Comparison of ENCODE assay signal across 26 cellular contexts in genomic region chr2:156834431-156834830, GRCh38.
"Had no signal": no experiment of that assay in that cellular context is flagged by ENCODE, and none has a peak within 500 bp of the region (broad histone marks: within the 10 kb centered on the region; RNA-seq: fewer than 3 reads in every experiment).

No MANE protein-coding gene starts in this region.

- H3K9me3 ChIP-seq: stomach, testis, thoracic aorta, thyroid gland, tibial artery, tibial nerve, upper lobe of left lung, upper lobe of right lung, uterus, vagina had no signal

- H3K36me3 ChIP-seq: stomach, suprapubic skin, thoracic aorta, thyroid gland, tibial artery, tibial nerve, transverse colon, upper lobe of left lung, upper lobe of right lung, uterus, vagina had no signal

- H3K4me3 ChIP-seq: stomach, suprapubic skin, testis, thoracic aorta, thyroid gland, tibial artery, tibial nerve, transverse colon, upper lobe of left lung, upper lobe of right lung, uterus, vagina had no signal

- DNase-seq: stimulated activated CD4-positive, alpha-beta T cell treated with anti-CD3 and anti-CD28 coated beads, Interleukin-2, amount 100 ng/mL, for 48 hours; stimulated activated CD4-positive, alpha-beta T cell treated with anti-CD3 and anti-CD28 coated beads, Interleukin-4, amount 100 ng/mL, for 1 hour; stimulated activated CD4-positive, alpha-beta T cell treated with anti-CD3 and anti-CD28 coated beads, Interleukin-4, amount 100 ng/mL, for 24 hours; stimulated activated CD4-positive, alpha-beta T cell treated with anti-CD3 and anti-CD28 coated beads, Interleukin-4, amount 100 ng/mL, for 4 hours; stimulated activated CD8-positive, alpha-beta memory T cell treated with anti-CD3 and anti-CD28 coated beads, Interleukin-4, amount 100 ng/mL, for 48 hours; stimulated activated naive B cell treated with anti-CD40 and anti-IgM and Interleukin-4, amounts not matched to agents 10 μg/mL and 1 μg/mL and 100 μg/mL, for 72 hours; stimulated activated naive CD4-positive, alpha-beta T cell; stimulated activated naive CD4-positive, alpha-beta T cell treated with Interleukin-2 at 50 U/mL for 16 hours; stimulated activated naive CD8-positive, alpha-beta T cell treated with anti-CD3 and anti-CD28 coated beads, Interleukin-15, amount 100 ng/mL, for 72 hours; stimulated activated naive CD8-positive, alpha-beta T cell treated with anti-CD3 and anti-CD28 coated beads, Interleukin-15, Interleukin-2, amounts not matched to agents 100 U/mL and 50 U/mL, for 24 hours; stomach; substantia nigra; testis; thyroid gland; tibial artery; transverse colon; trophoblast cell; upper lobe of left lung; upper lobe of right lung; uterus had no signal

- ATAC-seq: stimulated activated effector memory CD8-positive, alpha-beta T cell treated with anti-CD3 and anti-CD28 coated beads, Interleukin-12 subunit alpha, Interleukin-12 subunit beta, amount 100 ng/mL, for 72 hours; stimulated activated memory B cell treated with anti-CD40 and anti-IgM and Interleukin-4, amounts not matched to agents 10 μg/mL and 1 μg/mL and 100 μg/mL, for 72 hours; stimulated activated naive B cell treated with anti-CD40 and anti-IgM and Interleukin-4, amounts not matched to agents 10 μg/mL and 1 μg/mL and 100 μg/mL, for 72 hours; stimulated activated naive CD8-positive, alpha-beta T cell treated with anti-CD3 and anti-CD28 coated beads, Interleukin-15, amount 100 ng/mL, for 72 hours; stimulated activated naive CD8-positive, alpha-beta T cell treated with anti-CD3 and anti-CD28 coated beads, Interleukin-15, Interleukin-2, amounts not matched to agents 100 U/mL and 50 U/mL, for 24 hours; upper lobe of right lung had no signal

- H3K4me1 ChIP-seq: stomach, suprapubic skin, testis, thyroid gland, tibial artery, tibial nerve, transverse colon, upper lobe of left lung, upper lobe of right lung, uterus, vagina had no signal

- H3K27ac ChIP-seq: stomach, suprapubic skin, testis, thoracic aorta, thyroid gland, tibial artery, tibial nerve, transverse colon, upper lobe of left lung, upper lobe of right lung, uterus, vagina had no signal

- H3K27me3 ChIP-seq: stomach, suprapubic skin, testis, thyroid gland, tibial artery, tibial nerve, transverse colon, upper lobe of left lung, upper lobe of right lung, uterus, vagina had no signal
